Comparison of ENCODE assay signal across 13 cellular contexts in the genomic region with DNA sequence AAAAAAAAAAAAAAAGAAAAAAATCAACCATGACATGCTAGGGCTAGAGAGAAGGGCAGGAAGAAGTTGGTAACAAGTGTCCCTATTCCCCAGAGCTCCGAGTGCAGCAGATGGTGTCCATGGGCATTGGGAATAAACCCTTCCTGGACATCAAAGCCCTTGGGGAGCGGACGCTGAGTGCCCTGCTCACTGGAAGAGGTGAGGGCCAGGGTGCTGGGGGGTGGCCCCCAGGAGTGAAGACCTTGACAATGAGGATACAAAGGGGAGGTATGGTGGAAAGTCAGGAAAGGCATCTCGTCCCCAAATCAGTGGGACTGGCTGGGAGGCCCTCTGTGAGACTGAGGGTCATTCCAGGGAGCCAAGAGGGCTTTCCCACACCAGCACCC. TPM values are rescaled to one million over a fixed set of nuclear protein-coding genes. Genes with fewer than 3 reads are reported as not detected.
DNase-seq lines count a peak whose midpoint lies in the region; ATAC-seq and TF ChIP-seq lines count a peak whose summit lies in the region.
"Had no signal": no experiment of that assay in that cellular context is flagged by ENCODE, and none has a peak within 500 bp of the region (broad histone marks: within the 10 kb centered on the region; RNA-seq: fewer than 3 reads in every experiment).

No MANE protein-coding gene starts in this region.

- H3K36me3 Mint-ChIP-seq in T-helper 1 cell treated with Interleukin-12 subunit alpha and Interleukin-12 subunit beta and Interleukin-4 antibody, amounts not matched to agents 30 μg/mL and 1 μg/mL, for 36 hours (ENCODE audit: low read depth) = no peaks in the 10 kb centered on the region
- no peaks in the 10 kb centered on the region for H3K36me3 Mint-ChIP-seq in activated B cell treated with CpG ODN at 0.5 μM for 24 hours (ENCODE audit: low read depth)
- no peaks in the 10 kb centered on the region for H3K36me3 Mint-ChIP-seq in activated CD4-positive, alpha-beta memory T cell treated with anti-CD3 and anti-CD28 coated beads for 36 hours

- no peak overlapping the region for H2BK15ac ChIP-seq in mesendoderm (replicated peaks; ENCODE audit: low read depth)

- intact Hi-C loops in activated B cell treated with CpG ODN at 0.5 μM for 24 hours (cut with micrococcal nuclease) = no loop called here
- intact Hi-C loops in activated CD4-positive, alpha-beta memory T cell treated with anti-CD3 and anti-CD28 coated beads for 36 hours (cut with micrococcal nuclease) = loop anchor here (1.0 kb wide), 1 partner anchor 17 kb away; no protein-coding TSS in a partner anchor

- H3K27ac ChIP-seq in layer of hippocampus (ENCODE audit: low read depth, low read length) (peak overlapping the region; percentile 49), smooth muscle cell (ENCODE audit: low read depth) (peak overlapping the region; percentile 90), mesendoderm (ENCODE audit: low read depth, low read length) (no peak overlapping the region)
- H3K27ac ChIP-seq: SJCRH30 had no signal

- H2AK5ac ChIP-seq in mesendoderm (ENCODE audit: low read length) = no peak overlapping the region

- no peak for ATAC-seq in activated B cell treated with CpG ODN at 0.5 μM for 24 hours (ENCODE audit: low read depth)

- H3K4me1 ChIP-seq in smooth muscle cell (ENCODE audit: low read depth) = no peaks in the 10 kb centered on the region
- no peaks in the 10 kb centered on the region for H3K4me1 ChIP-seq in mesendoderm (ENCODE audit: control insufficient read depth, low read depth, low read length)
- H3K4me1 ChIP-seq: SJCRH30 had no signal

- TF ChIP-seq CTCF in activated B cell treated with CpG ODN at 0.5 μM for 24 hours (IDR thresholded peaks at IDR 0.05) = no peak
- TF ChIP-seq CTCF in smooth muscle cell (IDR thresholded peaks at IDR 0.05; ENCODE audit: borderline replicate concordance, insufficient read depth, poor library complexity, severe bottlenecking) = no peak

- H4K5ac ChIP-seq in mesendoderm (ENCODE audit: low read length) = no peak overlapping the region

- no peak overlapping the region for H2BK5ac ChIP-seq in mesendoderm (ENCODE audit: low read length)

- peaks cover 70% of the 10 kb centered on the region for H3F3A ChIP-seq in smooth muscle cell (ENCODE audit: low read depth)

- H3K18ac ChIP-seq in mesendoderm (ENCODE audit: low read length) = no peak overlapping the region

- DNase-seq in T-helper 1 cell = no peak
- no peak for DNase-seq in activated B cell treated with CpG ODN at 0.5 μM for 24 hours
- DNase-seq in smooth muscle cell (lab: John Stamatoyannopoulos, UW; ENCODE audit: unreplicated experiment) = no peak
- DNase-seq in mesendoderm = no peak
- DNase-seq in activated CD4-positive, alpha-beta memory T cell treated with anti-CD3 and anti-CD28 coated beads for 36 hours = no peak
- no peak for DNase-seq in NCI-H69 (lab: John Stamatoyannopoulos, UW)
- DNase-seq: left cardiac atrium, NCI-H187 treated with DMSO at 0.1 percent for 48 hours, SJCRH30 had no signal

- H3K79me2 ChIP-seq in smooth muscle cell (ENCODE audit: low read depth) = no peaks in the 10 kb centered on the region
- no peaks in the 10 kb centered on the region for H3K79me2 ChIP-seq in mesendoderm (ENCODE audit: control insufficient read depth, insufficient read depth, low read length)

- no peak overlapping the region for H4K8ac ChIP-seq in mesendoderm (ENCODE audit: low read depth, low read length)

- H3K27me3 ChIP-seq in layer of hippocampus (ENCODE audit: control insufficient read depth, insufficient read depth, low read length) = no peaks in the 10 kb centered on the region
- H3K27me3 ChIP-seq in smooth muscle cell (ENCODE audit: low read depth) = no peaks in the 10 kb centered on the region
- no peaks in the 10 kb centered on the region for H3K27me3 ChIP-seq in mesendoderm (ENCODE audit: insufficient read depth, low read length, poor library complexity)
- H3K27me3 ChIP-seq: SJCRH30 had no signal

- H3K4me1 Mint-ChIP-seq in T-helper 1 cell treated with Interleukin-12 subunit alpha and Interleukin-12 subunit beta and Interleukin-4 antibody, amounts not matched to agents 30 μg/mL and 1 μg/mL, for 36 hours (ENCODE audit: low read depth) = peaks cover 15% of the 10 kb centered on the region
- peaks cover 19% of the 10 kb centered on the region for H3K4me1 Mint-ChIP-seq in activated B cell treated with CpG ODN at 0.5 μM for 24 hours
- H3K4me1 Mint-ChIP-seq in activated CD4-positive, alpha-beta memory T cell treated with anti-CD3 and anti-CD28 coated beads for 36 hours (ENCODE audit: low read depth) = peaks cover 18% of the 10 kb centered on the region

- CTCF ChIA-PET in activated B cell treated with CpG ODN at 0.5 μM for 24 hours (lab: Charles Lee) = interaction anchor here (0.9 to 4.7 kb wide), 4 partner anchors 9 to 72 kb away, joined by 4 to 34 read pairs (median 14); no protein-coding TSS in a partner anchor
- CTCF ChIA-PET in activated CD4-positive, alpha-beta memory T cell treated with anti-CD3 and anti-CD28 coated beads for 36 hours (lab: Charles Lee) = interaction anchor here (1.1 to 9.1 kb wide), 5 partner anchors 11 to 72 kb away, joined by 4 to 146 read pairs (median 48); a partner anchor contains a TSS

- H3K36me3 ChIP-seq in smooth muscle cell (ENCODE audit: low read depth) = peaks cover 4% of the 10 kb centered on the region
- peaks cover 22% of the 10 kb centered on the region for H3K36me3 ChIP-seq in mesendoderm (ENCODE audit: control insufficient read depth, insufficient read depth, low read length)

- no peak overlapping the region for H2BK120ac ChIP-seq in mesendoderm (ENCODE audit: low read depth, low read length)

- peak overlapping the region; percentile 57 for H3K9ac ChIP-seq in smooth muscle cell (ENCODE audit: low read depth)
- no peak overlapping the region for H3K9ac ChIP-seq in mesendoderm (ENCODE audit: low read length)

- no peaks in the 10 kb centered on the region for H3K9me3 Mint-ChIP-seq in T-helper 1 cell treated with Interleukin-12 subunit alpha and Interleukin-12 subunit beta and Interleukin-4 antibody, amounts not matched to agents 30 μg/mL and 1 μg/mL, for 36 hours
- no peaks in the 10 kb centered on the region for H3K9me3 Mint-ChIP-seq in activated B cell treated with CpG ODN at 0.5 μM for 24 hours
- H3K9me3 Mint-ChIP-seq in activated CD4-positive, alpha-beta memory T cell treated with anti-CD3 and anti-CD28 coated beads for 36 hours = no peaks in the 10 kb centered on the region

- no peak overlapping the region for H3K4me2 ChIP-seq in smooth muscle cell
- no peak overlapping the region for H3K4me2 ChIP-seq in mesendoderm (ENCODE audit: low read length)

- H3K56ac ChIP-seq in mesendoderm (ENCODE audit: low read length) = no peak overlapping the region

- no peak overlapping the region for H3K23ac ChIP-seq in mesendoderm (ENCODE audit: low read length)

- peak overlapping the region; percentile 80 for H3K27ac Mint-ChIP-seq in T-helper 1 cell treated with Interleukin-12 subunit alpha and Interleukin-12 subunit beta and Interleukin-4 antibody, amounts not matched to agents 30 μg/mL and 1 μg/mL, for 36 hours
- H3K27ac Mint-ChIP-seq in activated B cell treated with CpG ODN at 0.5 μM for 24 hours = peak overlapping the region; percentile 32
- no peak overlapping the region for H3K27ac Mint-ChIP-seq in activated CD4-positive, alpha-beta memory T cell treated with anti-CD3 and anti-CD28 coated beads for 36 hours

- no peak overlapping the region for H3K4me3 Mint-ChIP-seq in T-helper 1 cell treated with Interleukin-12 subunit alpha and Interleukin-12 subunit beta and Interleukin-4 antibody, amounts not matched to agents 30 μg/mL and 1 μg/mL, for 36 hours
- no peak overlapping the region for H3K4me3 Mint-ChIP-seq in activated B cell treated with CpG ODN at 0.5 μM for 24 hours
- H3K4me3 Mint-ChIP-seq in activated CD4-positive, alpha-beta memory T cell treated with anti-CD3 and anti-CD28 coated beads for 36 hours = no peak overlapping the region

- H3K79me1 ChIP-seq in mesendoderm (ENCODE audit: low read length) = no peaks in the 10 kb centered on the region

- POLR2A ChIA-PET in activated B cell treated with CpG ODN at 0.5 μM for 24 hours (lab: Charles Lee) = interaction anchor here (0.7 to 1.1 kb wide), 2 partner anchors 16 to 68 kb away, joined by 3 to 5 read pairs; no protein-coding TSS in a partner anchor
- POLR2A ChIA-PET in activated CD4-positive, alpha-beta memory T cell treated with anti-CD3 and anti-CD28 coated beads for 36 hours (lab: Charles Lee) = interaction anchor here (0.7 to 0.9 kb wide), 3 partner anchors 15 to 72 kb away, joined by 3 to 4 read pairs (median 4); no protein-coding TSS in a partner anchor

- H3K27me3 Mint-ChIP-seq in T-helper 1 cell treated with Interleukin-12 subunit alpha and Interleukin-12 subunit beta and Interleukin-4 antibody, amounts not matched to agents 30 μg/mL and 1 μg/mL, for 36 hours (ENCODE audit: low read depth) = no peaks in the 10 kb centered on the region
- H3K27me3 Mint-ChIP-seq in activated B cell treated with CpG ODN at 0.5 μM for 24 hours = no peaks in the 10 kb centered on the region
- no peaks in the 10 kb centered on the region for H3K27me3 Mint-ChIP-seq in activated CD4-positive, alpha-beta memory T cell treated with anti-CD3 and anti-CD28 coated beads for 36 hours

- 90% methylated on average over 4 of the region's 4 CpGs for WGBS in smooth muscle cell (ENCODE audit: low lambda C conversion rate)
- WGBS in mesendoderm (ENCODE audit: extremely low coverage, insufficient coverage, low lambda C conversion rate) = no CpG with 5 or more reads among the region's 4 CpGs

- peaks cover 34% of the 10 kb centered on the region for H4K20me1 ChIP-seq in smooth muscle cell (ENCODE audit: low read depth)

- H2AFZ ChIP-seq in smooth muscle cell (ENCODE audit: low read depth) = no peak overlapping the region

- H3K9me3 ChIP-seq in smooth muscle cell (replicated peaks; ENCODE audit: low read depth) = no peaks in the 10 kb centered on the region
- H3K9me3 ChIP-seq: SJCRH30 had no signal

- H3K4me3 ChIP-seq in smooth muscle cell (no peak overlapping the region), mesendoderm (ENCODE audit: low read length) (no peak overlapping the region)
- H3K4me3 ChIP-seq: SJCRH30 had no signal

- H3K4ac ChIP-seq in mesendoderm (ENCODE audit: low read depth, low read length) = no peak overlapping the region

RNA-seq across cellular contexts. Expression of a gene that starts 11.6 kb away (rescaled TPM):
- total RNA-seq in activated B cell treated with CpG ODN at 0.5 μM for 24 hours (1.6 and 2.3 TPM in 2 replicates), smooth muscle cell (10.0 and 15.2 TPM in 2 replicates)
- 8.8 and 12.6 TPM in 2 replicates for polyA plus RNA-seq in smooth muscle cell
- 43.6 TPM for polyA plus RNA-seq in mesendoderm (2013, experiment 1 of 2)
- 45.1 TPM for polyA plus RNA-seq in mesendoderm (2013, experiment 2 of 2)
- 10 to 100 TPM in 1 of 2 experiments, 1 to 10 TPM in 1; 9.9 to 10.7 TPM for total RNA-seq in activated CD4-positive, alpha-beta memory T cell treated with anti-CD3 and anti-CD28 coated beads for 36 hours

RNA-seq across cellular contexts. Expression of a gene that starts 14.0 kb away (rescaled TPM):
- not detected in 2 replicates for total RNA-seq in activated B cell treated with CpG ODN at 0.5 μM for 24 hours
- total RNA-seq in smooth muscle cell = 1.0 TPM in 1 of 2 replicates, not detected in the other
- polyA plus RNA-seq in smooth muscle cell = 0.41 TPM in 1 of 2 replicates, not detected in the other
- 1.1 TPM for polyA plus RNA-seq in mesendoderm (2013, experiment 1 of 2)
- 1.2 TPM for polyA plus RNA-seq in mesendoderm (2013, experiment 2 of 2)
- not detected for total RNA-seq in activated CD4-positive, alpha-beta memory T cell treated with anti-CD3 and anti-CD28 coated beads for 36 hours
- total RNA-seq: A172, dermis microvascular lymphatic vessel endothelial cell, SJCRH30 had no signal

RNA-seq across cellular contexts. Expression of a gene that starts 16.8 kb away (rescaled TPM):
- 1.0 and 1.4 TPM in 2 replicates for total RNA-seq in activated B cell treated with CpG ODN at 0.5 μM for 24 hours
- total RNA-seq in smooth muscle cell = 53.1 and 74.4 TPM in 2 replicates
- 67.8 and 73.5 TPM in 2 replicates for polyA plus RNA-seq in smooth muscle cell
- 29.5 TPM for polyA plus RNA-seq in mesendoderm (2013, experiment 1 of 2)
- 26.2 TPM for polyA plus RNA-seq in mesendoderm (2013, experiment 2 of 2)
- under 1 TPM; 0.33 to 0.44 TPM for total RNA-seq in activated CD4-positive, alpha-beta memory T cell treated with anti-CD3 and anti-CD28 coated beads for 36 hours

RNA-seq across cellular contexts. Expression of a gene that starts 29.3 kb away (rescaled TPM):
- not detected in 2 replicates for total RNA-seq in activated B cell treated with CpG ODN at 0.5 μM for 24 hours
- total RNA-seq in smooth muscle cell = not detected in 2 replicates
- not detected in 2 replicates for polyA plus RNA-seq in smooth muscle cell
- polyA plus RNA-seq in mesendoderm (2013, experiment 1 of 2) = not detected
- not detected for polyA plus RNA-seq in mesendoderm (2013, experiment 2 of 2)
- total RNA-seq in activated CD4-positive, alpha-beta memory T cell treated with anti-CD3 and anti-CD28 coated beads for 36 hours = not detected
- total RNA-seq: A172, dermis microvascular lymphatic vessel endothelial cell, left cardiac atrium, SJCRH30 had no signal

RNA-seq across cellular contexts. Expression of a gene that starts 44.7 kb away (rescaled TPM):
- total RNA-seq in activated B cell treated with CpG ODN at 0.5 μM for 24 hours = not detected in 2 replicates
- total RNA-seq in smooth muscle cell = 1.4 and 4.1 TPM in 2 replicates
- 0.66 and 0.93 TPM in 2 replicates for polyA plus RNA-seq in smooth muscle cell
- not detected for polyA plus RNA-seq in mesendoderm (2013, experiment 1 of 2)
- not detected for polyA plus RNA-seq in mesendoderm (2013, experiment 2 of 2)
- total RNA-seq in activated CD4-positive, alpha-beta memory T cell treated with anti-CD3 and anti-CD28 coated beads for 36 hours = not detected
- total RNA-seq: A172, dermis microvascular lymphatic vessel endothelial cell, left cardiac atrium, SJCRH30 had no signal

Comparison
In these comparisons a context has a peak if more than half of its experiments do, and no peak if none do; other contexts are left out.
1. RNA of a gene that starts 16.8 kb away (total RNA-seq): 53.1 to 74.4 TPM in smooth muscle cell; 1.0 to 1.4 TPM in activated B cell treated with CpG ODN at 0.5 μM for 24 hours and 0.33 to 0.44 TPM in activated CD4-positive, alpha-beta memory T cell treated with anti-CD3 and anti-CD28 coated beads for 36 hours; every median in the first group is over 10 times any median in the second.